ENCODE assay signal across 14 cellular contexts in genomic region chr4:2910409-2910808, GRCh38. TPM values are rescaled to one million over a fixed set of nuclear protein-coding genes. Genes with fewer than 3 reads are reported as not detected.
A peak's percentile ranks its signal among the peaks of the same experiment; 100 is the strongest.
DNase-seq lines count a peak whose midpoint lies in the region; ATAC-seq and TF ChIP-seq lines count a peak whose summit lies in the region.
"Had no signal": no experiment of that assay in that cellular context is flagged by ENCODE, and none has a peak within 500 bp of the region (broad histone marks: within the 10 kb centered on the region; RNA-seq: fewer than 3 reads in every experiment).

No MANE protein-coding gene starts in this region.

- no peaks in the 10 kb centered on the region for H3K9me3 ChIP-seq in Karpas-422 (ENCODE audit: low read length)
- H3K9me3 ChIP-seq in body of pancreas = no peaks in the 10 kb centered on the region
- H3K9me3 ChIP-seq: suprapubic skin had no signal

- no peak for DNase-seq in GM12864 (ENCODE audit: low read depth)
- DNase-seq in Karpas-422 = peak; percentile 70
- no peak for DNase-seq in cardiac fibroblast (ENCODE audit: low read depth in 2 of 2)
- DNase-seq in neural crest cell (ENCODE audit: low read depth, low spot score) = no peak
- no peak for DNase-seq in body of pancreas
- no peak for DNase-seq in HPDE6-E6E7 (ENCODE audit: extremely low spot score)
- no peak for DNase-seq in activated T-cell treated with anti-CD3 and anti-CD28 coated beads, Interleukin-2, amount 50 U/mL, for 4 hours
- DNase-seq: activated CD8-positive, alpha-beta memory T cell treated with anti-CD3 and anti-CD28 coated beads, Interleukin-2, amount 10 ng/mL, durations not matched to agents 7 days and 5 days; activated naive CD4-positive, alpha-beta T cell treated with anti-CD3 and anti-CD28 coated beads, Interleukin-2, amount 50 U/mL, for 16 hours; NCI-H526 treated with DMSO at 0.1 percent for 48 hours; nucleus accumbens; SHP77 treated with DMSO at 0.1 percent for 48 hours had no signal

- no peak overlapping the region for H3K4me3 Mint-ChIP-seq in neural crest cell
- no peak overlapping the region for H3K4me3 Mint-ChIP-seq in activated T-cell treated with anti-CD3 and anti-CD28 coated beads, Interleukin-2, amount 50 U/mL, for 4 hours
- H3K4me3 Mint-ChIP-seq: activated CD8-positive, alpha-beta memory T cell treated with anti-CD3 and anti-CD28 coated beads, Interleukin-2, amount 10 ng/mL, durations not matched to agents 7 days and 5 days had no signal

- intact Hi-C loops in body of pancreas (cut with DNase I) = no loop called here

- H2AFZ ChIP-seq in Karpas-422 (ENCODE audit: low read length) = no peak overlapping the region

- WGBS in body of pancreas, 2 donors = 86 to 96% methylated on average over 4 to 7 of the region's 7 CpGs

- no peak for TF ChIP-seq POLR2A in body of pancreas (IDR thresholded peaks at IDR 0.05)

- H3K4me2 ChIP-seq in Karpas-422 (ENCODE audit: low read depth, low read length, poor library complexity, severe bottlenecking) = no peak overlapping the region

- TF ChIP-seq CTCF in GM12864 (IDR thresholded peaks at IDR 0.05; ENCODE audit: low read depth, low read length, missing control alignments) = peak; percentile 29
- TF ChIP-seq CTCF in cardiac fibroblast (IDR thresholded peaks at IDR 0.05; ENCODE audit: low read depth, low read length) = peak; percentile 29
- TF ChIP-seq CTCF in neural crest cell (conservative IDR thresholded peaks at IDR 0.05) = peak; percentile 27
- TF ChIP-seq CTCF in body of pancreas (IDR thresholded peaks at IDR 0.05) = no peak

- H3K4me1 Mint-ChIP-seq in neural crest cell = no peaks in the 10 kb centered on the region
- peaks cover 18% of the 10 kb centered on the region for H3K4me1 Mint-ChIP-seq in activated T-cell treated with anti-CD3 and anti-CD28 coated beads, Interleukin-2, amount 50 U/mL, for 4 hours (ENCODE audit: low read depth)

- peaks cover 5% of the 10 kb centered on the region for H3K36me3 Mint-ChIP-seq in neural crest cell (ENCODE audit: low read depth)
- peaks cover 39% of the 10 kb centered on the region for H3K36me3 Mint-ChIP-seq in activated T-cell treated with anti-CD3 and anti-CD28 coated beads, Interleukin-2, amount 50 U/mL, for 4 hours (ENCODE audit: insufficient read depth)

- H3K27ac ChIP-seq in Karpas-422 (ENCODE audit: low read length) = no peak overlapping the region
- no peak overlapping the region for H3K27ac ChIP-seq in body of pancreas
- H3K27ac ChIP-seq: skin epidermis, suprapubic skin had no signal

- no peaks in the 10 kb centered on the region for H3K9me2 ChIP-seq in Karpas-422 (replicated peaks; ENCODE audit: insufficient read depth, low read length)

- H3K36me3 ChIP-seq in Karpas-422 (ENCODE audit: insufficient read depth, low read length) (peaks cover 4% of the 10 kb centered on the region; the same call in 1 of the 2 replicates), body of pancreas (replicated peaks in 1 of 2; ENCODE audit: insufficient read depth in 1 of 2, low read depth in 2 of 2) (peaks cover 0 to 24% of the 10 kb centered on the region in 2 donors)

- no peaks in the 10 kb centered on the region for H3K79me2 ChIP-seq in Karpas-422 (ENCODE audit: low read length)

- no peaks in the 10 kb centered on the region for H3K27me3 Mint-ChIP-seq in neural crest cell (ENCODE audit: low read depth)
- H3K27me3 Mint-ChIP-seq in activated T-cell treated with anti-CD3 and anti-CD28 coated beads, Interleukin-2, amount 50 U/mL, for 4 hours (ENCODE audit: low read depth) = no peaks in the 10 kb centered on the region
- H3K27me3 Mint-ChIP-seq: activated CD8-positive, alpha-beta memory T cell treated with anti-CD3 and anti-CD28 coated beads, Interleukin-2, amount 10 ng/mL, durations not matched to agents 7 days and 5 days had no signal

- H3K4me3 ChIP-seq in GM12864 (ENCODE audit: low read depth, low read length) (no peak overlapping the region), Karpas-422 (ENCODE audit: low read length) (no peak overlapping the region), cardiac fibroblast (replicated peaks in 1 of 2; ENCODE audit: low read depth in 2 of 2, low read length in 2 of 2) (no peak overlapping the region), body of pancreas (no peak overlapping the region)
- H3K4me3 ChIP-seq: skin epidermis, suprapubic skin had no signal

- ATAC-seq in body of pancreas = no peak
- no peak for ATAC-seq in activated T-cell treated with anti-CD3 and anti-CD28 coated beads, Interleukin-2, amount 50 U/mL, for 4 hours
- ATAC-seq: activated CD8-positive, alpha-beta memory T cell treated with anti-CD3 and anti-CD28 coated beads, Interleukin-2, amount 10 ng/mL, durations not matched to agents 7 days and 5 days had no signal

- H3K9ac ChIP-seq in Karpas-422 (ENCODE audit: low read length) = no peak overlapping the region

- no peak overlapping the region for H3K27ac Mint-ChIP-seq in neural crest cell (ENCODE audit: unreplicated experiment)
- H3K27ac Mint-ChIP-seq: activated CD8-positive, alpha-beta memory T cell treated with anti-CD3 and anti-CD28 coated beads, Interleukin-2, amount 10 ng/mL, durations not matched to agents 7 days and 5 days had no signal

- no peaks in the 10 kb centered on the region for H3K9me3 Mint-ChIP-seq in neural crest cell
- H3K9me3 Mint-ChIP-seq in activated T-cell treated with anti-CD3 and anti-CD28 coated beads, Interleukin-2, amount 50 U/mL, for 4 hours = no peaks in the 10 kb centered on the region

- H4K20me1 ChIP-seq in Karpas-422 (ENCODE audit: insufficient read depth, low read depth, low read length) = no peaks in the 10 kb centered on the region

- H3K27me3 ChIP-seq in Karpas-422 (ENCODE audit: low read length) (no peaks in the 10 kb centered on the region), body of pancreas (no peaks in the 10 kb centered on the region)
- H3K27me3 ChIP-seq: suprapubic skin had no signal

- H3K4me1 ChIP-seq in Karpas-422 (ENCODE audit: low read length) (peaks cover 5% of the 10 kb centered on the region), body of pancreas (peaks cover 26% of the 10 kb centered on the region)
- H3K4me1 ChIP-seq: suprapubic skin had no signal

RNA-seq across cellular contexts. Expression of gene NOP14, which starts 52.8 kb away (rescaled TPM):
- total RNA-seq in Karpas-422 (2014; rRNA removed; shearing (Covaris generic); ENCODE audit: low replicate concordance) = 19.2 and 27.6 TPM in 2 replicates
- total RNA-seq in neural crest cell (46.6 and 49.2 TPM in 2 replicates), body of pancreas (10 to 100 TPM; 20.0 to 20.1 TPM)
- total RNA-seq in activated T-cell treated with anti-CD3 and anti-CD28 coated beads, Interleukin-2, amount 50 U/mL, for 4 hours = 100 to 1,000 TPM; 165 to 187 (median 179) TPM

RNA-seq across cellular contexts. Expression of gene GRK4, which starts 53.0 kb away (rescaled TPM):
- total RNA-seq in Karpas-422 (2014; rRNA removed; shearing (Covaris generic); ENCODE audit: low replicate concordance) = 3.0 and 3.8 TPM in 2 replicates
- total RNA-seq in neural crest cell = 8.9 and 11.6 TPM in 2 replicates
- total RNA-seq in body of pancreas = 10 to 100 TPM in 1 of 2 donors, 1 to 10 TPM in 1; 6.5 to 14.5 TPM
- total RNA-seq in activated T-cell treated with anti-CD3 and anti-CD28 coated beads, Interleukin-2, amount 50 U/mL, for 4 hours = 1 to 10 TPM; 2.7 to 3.0 (median 2.9) TPM

Comparison
In these comparisons a context has a peak if more than half of its experiments do, and no peak if none do; other contexts are left out.
1. CTCF ChIP-seq: peak in GM12864 (single experiment), cardiac fibroblast (single experiment) and neural crest cell (single experiment); none in body of pancreas (0 of 7).